1 cellular context compared by ENCODE assay signal in genomic region chr2:8327371-8328100, GRCh38.
TF ChIP-seq lines count a peak whose summit lies in the region.

No MANE protein-coding gene starts in this region.

TF ChIP-seq in HepG2, 621 proteins besides CTCF, POLR2A, EP300 and RAD21 (continued from another document):
- TF ChIP-seq ETS1 (CRISPR knock-in tag; IDR thresholded peaks at IDR 0.05) (no peak), ZNF383 (CRISPR knock-in tag; IDR thresholded peaks at IDR 0.05; ENCODE audit: borderline replicate concordance) (no peak), YY1 (IDR thresholded peaks at IDR 0.05; ENCODE audit: insufficient read depth, insufficient replicate concordance, low read depth, low read length) (no peak), BCL6 (CRISPR knock-in tag; IDR thresholded peaks at IDR 0.05) (no peak), ZNF281 (CRISPR knock-in tag; IDR thresholded peaks at IDR 0.05; ENCODE audit: borderline replicate concordance) (no peak), ZBTB42 (CRISPR knock-in tag; IDR thresholded peaks at IDR 0.05) (no peak), CREBL2 (CRISPR knock-in tag; IDR thresholded peaks at IDR 0.05; ENCODE audit: borderline replicate concordance) (no peak), ZNF296 (CRISPR knock-in tag; conservative IDR thresholded peaks at IDR 0.05) (no peak), ZNF670 (CRISPR knock-in tag; IDR thresholded peaks at IDR 0.05; ENCODE audit: borderline replicate concordance) (no peak), KAT8 (CRISPR knock-in tag; IDR thresholded peaks at IDR 0.05) (no peak), HDAC2 (CRISPR knock-in tag; IDR thresholded peaks at IDR 0.05) (no peak), SIX1 (CRISPR knock-in tag; IDR thresholded peaks at IDR 0.05; ENCODE audit: borderline replicate concordance) (no peak)
